12 cellular contexts compared by ENCODE assay signal in the genomic region with DNA sequence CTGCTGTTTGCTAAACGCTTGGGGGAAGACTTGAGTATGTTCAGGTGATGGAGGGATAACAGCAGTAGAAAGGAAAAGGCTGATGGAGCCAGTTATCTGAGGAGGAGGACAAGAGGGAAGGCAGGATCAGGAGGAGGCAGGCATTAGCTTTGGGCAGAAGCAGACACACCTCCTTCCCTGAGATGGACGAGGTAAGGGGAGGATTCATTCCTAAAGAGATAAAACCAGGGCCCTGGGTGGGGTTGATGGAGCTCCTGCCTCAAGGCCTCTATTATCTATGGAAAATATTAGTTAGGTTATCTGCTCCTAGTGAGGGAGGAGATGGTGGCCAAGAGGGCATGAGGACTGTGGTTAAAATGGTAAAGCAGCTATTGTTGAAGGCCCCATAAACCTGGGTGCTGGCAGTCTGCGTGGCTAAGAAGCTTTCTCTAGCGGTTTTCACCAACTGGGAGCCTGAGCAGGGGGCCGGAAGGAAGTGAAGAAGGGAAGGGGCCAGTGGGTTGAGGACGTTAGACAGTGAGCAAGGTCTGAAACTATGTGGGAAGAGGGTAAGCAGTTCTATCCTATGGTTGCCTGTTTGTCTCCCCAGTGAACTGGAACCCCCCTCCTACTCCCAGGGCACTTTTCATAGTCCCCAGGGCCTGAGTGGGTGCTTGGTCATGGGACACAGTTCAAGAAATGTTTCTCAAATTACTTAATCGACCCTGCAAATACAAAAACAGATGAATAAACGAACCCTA. TPM values are rescaled to one million over a fixed set of nuclear protein-coding genes. Genes with fewer than 3 reads are reported as not detected.
DNase-seq lines count a peak whose midpoint lies in the region; ATAC-seq and TF ChIP-seq lines count a peak whose summit lies in the region.
"Had no signal": no experiment of that assay in that cellular context is flagged by ENCODE, and none has a peak within 500 bp of the region (broad histone marks: within the 10 kb centered on the region; RNA-seq: fewer than 3 reads in every experiment).

No MANE protein-coding gene starts in this region.

- POLR2A ChIA-PET in CD8-positive, alpha-beta memory T cell (lab: Charles Lee) = no interaction called here

- H3K4me1 ChIP-seq in CD8-positive, alpha-beta memory T cell (ENCODE audit: insufficient read depth, low read length) = no peaks in the 10 kb centered on the region
- H3K4me1 ChIP-seq in suprapubic skin = peaks cover 6% of the 10 kb centered on the region
- H3K4me1 ChIP-seq: colonic mucosa, lower lobe of right lung had no signal

- peak overlapping the region in 6 of 8 donors; percentile 32 to 86 (median 66) for H3K27ac Mint-ChIP-seq in CD8-positive, alpha-beta memory T cell
- H3K27ac Mint-ChIP-seq in activated naive CD4-positive, alpha-beta T cell treated with anti-CD3 and anti-CD28 coated beads, Interleukin-2, amount 50 U/mL, for 72 hours = peak overlapping the region; percentile 26 to 56
- H3K27ac Mint-ChIP-seq: CD4-positive, alpha-beta T cell had no signal

- no peaks in the 10 kb centered on the region for H3K27me3 Mint-ChIP-seq in CD8-positive, alpha-beta memory T cell
- H3K27me3 Mint-ChIP-seq: CD4-positive, alpha-beta T cell had no signal

- peak; percentile 52 for ATAC-seq in GM18907 (IDR thresholded peaks at IDR 0.05; ENCODE audit: unreplicated experiment)
- peak; percentile 77 for ATAC-seq in HG03432 (IDR thresholded peaks at IDR 0.05; ENCODE audit: unreplicated experiment)
- peak in 1 of 2 donors; percentile 38 for ATAC-seq in activated naive CD4-positive, alpha-beta T cell treated with anti-CD3 and anti-CD28 coated beads, Interleukin-2, amount 50 U/mL, for 72 hours
- no peak for ATAC-seq in HG02938 (IDR thresholded peaks at IDR 0.05; ENCODE audit: unreplicated experiment)
- ATAC-seq: K562, lower lobe of right lung had no signal

- 78% methylated on average over 8 of the region's 8 CpGs for WGBS in suprapubic skin

- no peaks in the 10 kb centered on the region for H3K9me3 ChIP-seq in CD8-positive, alpha-beta memory T cell (ENCODE audit: low read length)
- H3K9me3 ChIP-seq in suprapubic skin = no peaks in the 10 kb centered on the region
- H3K9me3 ChIP-seq: colonic mucosa, lower lobe of right lung had no signal

- no peaks in the 10 kb centered on the region for H3K27me3 ChIP-seq in CD8-positive, alpha-beta memory T cell (ENCODE audit: insufficient read depth, low read length, poor library complexity, severe bottlenecking)
- no peaks in the 10 kb centered on the region for H3K27me3 ChIP-seq in suprapubic skin
- H3K27me3 ChIP-seq: colonic mucosa had no signal

- CTCF ChIA-PET in CD8-positive, alpha-beta memory T cell (lab: Charles Lee) = no interaction called here

- TF ChIP-seq CTCF in suprapubic skin (IDR thresholded peaks at IDR 0.05) = no peak

- TF ChIP-seq EP300 in suprapubic skin (IDR thresholded peaks at IDR 0.05) = no peak

- TF ChIP-seq POLR2A in suprapubic skin (IDR thresholded peaks at IDR 0.05) = no peak

- no peak overlapping the region for H3K4me3 ChIP-seq in CD8-positive, alpha-beta memory T cell (ENCODE audit: low read length)
- H3K4me3 ChIP-seq in suprapubic skin = no peak overlapping the region
- H3K4me3 ChIP-seq: colonic mucosa, K562, lower lobe of right lung had no signal

- peaks cover 0 to 1% (median 0%) of the 10 kb centered on the region in 5 donors for H3K9me3 Mint-ChIP-seq in CD8-positive, alpha-beta memory T cell
- H3K9me3 Mint-ChIP-seq in activated naive CD4-positive, alpha-beta T cell treated with anti-CD3 and anti-CD28 coated beads, Interleukin-2, amount 50 U/mL, for 72 hours = no peaks in the 10 kb centered on the region
- H3K9me3 Mint-ChIP-seq: CD4-positive, alpha-beta T cell had no signal

- H3K36me3 Mint-ChIP-seq in CD8-positive, alpha-beta memory T cell = no peaks in the 10 kb centered on the region
- H3K36me3 Mint-ChIP-seq in activated naive CD4-positive, alpha-beta T cell treated with anti-CD3 and anti-CD28 coated beads, Interleukin-2, amount 50 U/mL, for 72 hours = no peaks in the 10 kb centered on the region

- no peaks in the 10 kb centered on the region for H3K36me3 ChIP-seq in CD8-positive, alpha-beta memory T cell (ENCODE audit: insufficient read depth, low read length)
- no peaks in the 10 kb centered on the region for H3K36me3 ChIP-seq in suprapubic skin
- H3K36me3 ChIP-seq: colonic mucosa, lower lobe of right lung had no signal

- no peak overlapping the region for H3K4me3 Mint-ChIP-seq in CD8-positive, alpha-beta memory T cell
- H3K4me3 Mint-ChIP-seq: CD4-positive, alpha-beta T cell had no signal

- no peak for DNase-seq in CD8-positive, alpha-beta memory T cell
- no peak for DNase-seq in activated naive CD4-positive, alpha-beta T cell treated with anti-CD3 and anti-CD28 coated beads, Interleukin-2, amount 50 U/mL, for 72 hours (ENCODE audit: low spot score in 2 of 2)
- DNase-seq in suprapubic skin (ENCODE audit: low spot score in 2 of 2) (no peak), NCI-H345 (lab: John Stamatoyannopoulos, UW) (no peak)
- DNase-seq in activated effector memory CD4-positive, alpha-beta T cell treated with Interleukin-2 at 50 U/mL for 16 hours = no peak
- DNase-seq: CD4-positive, alpha-beta T cell; colonic mucosa; lower lobe of right lung had no signal

- peaks cover 13 to 14% (median 13%) of the 10 kb centered on the region in 3 donors for H3K4me1 Mint-ChIP-seq in CD8-positive, alpha-beta memory T cell

- no peak overlapping the region for H3K27ac ChIP-seq in CD8-positive, alpha-beta memory T cell (ENCODE audit: low read depth, low read length)
- H3K27ac ChIP-seq in suprapubic skin = no peak overlapping the region
- H3K27ac ChIP-seq: colonic mucosa, lower lobe of right lung had no signal

RNA-seq across cellular contexts. Expression of a gene that starts 56.6 kb away (rescaled TPM):
- 10 to 100 TPM; 54.5 to 57.0 TPM for total RNA-seq in CD8-positive, alpha-beta memory T cell
- 1.8 TPM for polyA plus RNA-seq in CD8-positive, alpha-beta memory T cell
- 10 to 100 TPM; 18.5 to 84.5 TPM for total RNA-seq in activated naive CD4-positive, alpha-beta T cell treated with anti-CD3 and anti-CD28 coated beads, Interleukin-2, amount 50 U/mL, for 72 hours
- total RNA-seq in suprapubic skin = 10 to 100 TPM in 3 of 4 donors, 1 to 10 TPM in 1; 9.3 to 24.4 (median 15.1) TPM
